Comparison of ENCODE assay signal across 5 cellular contexts in genomic region chr7:3148471-3148870, GRCh38.
DNase-seq lines count a peak whose midpoint lies in the region; ATAC-seq and TF ChIP-seq lines count a peak whose summit lies in the region.
"Not testable (repeated sequence)": the region's sequence is repeated elsewhere in the genome, so short reads cannot be mapped to it uniquely, and the experiment has no call there.

No MANE protein-coding gene starts in this region.

- H3K36me3 ChIP-seq in BLaER1; RWPE2 (ENCODE audit: low read depth); spleen: not testable (repeated sequence)

- peak overlapping the region; percentile 85; the same call in 1 of the 2 replicates for H3K4me2 ChIP-seq in BLaER1

- not testable (repeated sequence) for H3K9me3 ChIP-seq in BLaER1; RWPE2 (ENCODE audit: severe bottlenecking); spleen

- not testable (repeated sequence) for TF ChIP-seq CTCF in RWPE2 (IDR thresholded peaks at IDR 0.05; ENCODE audit: poor library complexity, severe bottlenecking); spleen (IDR thresholded peaks at IDR 0.05 in 8 of 11, conservative IDR thresholded peaks at IDR 0.05 in 3 of 11)

- DNase-seq in RWPE2 (ENCODE audit: low spot score) (peak; percentile 4), mesenteric fat pad (ENCODE audit: low spot score) (peak; percentile 53), spleen (peak; percentile 10)
- peak; percentile 25 for DNase-seq in activated effector memory CD4-positive, alpha-beta T cell treated with anti-CD3 and anti-CD28 coated beads, Interleukin-2, amount 50 U/mL, for 16 hours

- not testable (repeated sequence) for ATAC-seq in RWPE2 (ENCODE audit: low read depth)

- H3K4me3 ChIP-seq in BLaER1; RWPE2 (ENCODE audit: severe bottlenecking); spleen: not testable (repeated sequence)

- not testable (repeated sequence) for H4K20me1 ChIP-seq in BLaER1

- 49 to 91% (median 69%) methylated on average over 4 of the region's 4 CpGs for WGBS in spleen, 5 donors

- TF ChIP-seq POLR2A in spleen (IDR thresholded peaks at IDR 0.05) = not testable (repeated sequence)

- H3K27ac ChIP-seq in BLaER1 = peak overlapping the region; percentile 81; the same call in 1 of the 2 replicates
- H3K27ac ChIP-seq in RWPE2 (ENCODE audit: poor library complexity, severe bottlenecking); spleen: not testable (repeated sequence)

- intact Hi-C loops in spleen (cut with DNase I; ENCODE audit: low total_unique reads) = not testable (repeated sequence)

- peaks cover 98% of the 10 kb centered on the region for H3K4me1 ChIP-seq in BLaER1
- not testable (repeated sequence) for H3K4me1 ChIP-seq in RWPE2 (ENCODE audit: insufficient read depth, poor library complexity, severe bottlenecking)
- peaks cover 0 to 32% (median 3%) of the 10 kb centered on the region in 6 donors for H3K4me1 ChIP-seq in spleen

- not testable (repeated sequence) for H3K9ac ChIP-seq in BLaER1

- not testable (repeated sequence) for H3K27me3 ChIP-seq in BLaER1; RWPE2 (ENCODE audit: insufficient read depth, poor library complexity, severe bottlenecking)
- peaks cover 0 to 11% (median 0%) of the 10 kb centered on the region in 7 donors for H3K27me3 ChIP-seq in spleen (replicated peaks in 1 of 7)
